In genomic region chr6:14804444-14805210, GRCh38 we compare ENCODE assay signal across 7 cellular contexts.
DNase-seq lines count a peak whose midpoint lies in the region; ATAC-seq and TF ChIP-seq lines count a peak whose summit lies in the region.

No MANE protein-coding gene starts in this region.

- TF ChIP-seq EP300 in suprapubic skin (IDR thresholded peaks at IDR 0.05), result no peak

- peak overlapping the region; percentile 47 for H3K14ac ChIP-seq in IMR-90 (replicated peaks; ENCODE audit: low read depth, low read length)

- no peaks in the 10 kb centered on the region for H3K79me2 ChIP-seq in mammary epithelial cell (ENCODE audit: insufficient read depth, low read length)

- H2BK15ac ChIP-seq in IMR-90 (ENCODE audit: low read depth, low read length), result peak overlapping the region; percentile 26; the same call in 1 of the 3 replicates

- peak overlapping the region in 1 of 2 experiments; percentile 43; a peak in 1 of 4 replicates for H4K8ac ChIP-seq in IMR-90 (ENCODE audit: low read depth in 2 of 2, low read length in 2 of 2)

- H3K27ac ChIP-seq in IMR-90 (ENCODE audit: insufficient read depth, low read length) (no peak overlapping the region), mammary epithelial cell (ENCODE audit: insufficient read depth, low read depth, low read length) (peak overlapping the region; percentile 64), layer of hippocampus (ENCODE audit: low read depth, low read length) (peak overlapping the region; percentile 49), suprapubic skin (peak overlapping the region; percentile 9)

- TF ChIP-seq CTCF in IMR-90 (conservative IDR thresholded peaks at IDR 0.05; ENCODE audit: low read depth, low read length) (no peak), mammary epithelial cell (conservative IDR thresholded peaks at IDR 0.05 in 1 of 2, IDR thresholded peaks at IDR 0.05 in 1 of 2; ENCODE audit: extremely low read depth in 1 of 2, insufficient read depth in 1 of 2, low read depth in 1 of 2, low read length in 2 of 2) (no peak), suprapubic skin (IDR thresholded peaks at IDR 0.05) (no peak)

- H4K5ac ChIP-seq in IMR-90 (ENCODE audit: low read depth, low read length), result peak overlapping the region; percentile 31; the same call in 1 of the 2 replicates

- H3K4me1 ChIP-seq in IMR-90 (ENCODE audit: control insufficient read depth, insufficient read depth, low read length), result peaks cover 10% of the 10 kb centered on the region
- H3K4me1 ChIP-seq in mammary epithelial cell (ENCODE audit: insufficient read depth, low read length), result peaks cover 24% of the 10 kb centered on the region
- peaks cover 18% of the 10 kb centered on the region for H3K4me1 ChIP-seq in suprapubic skin

- H3K9me1 ChIP-seq in IMR-90 (ENCODE audit: insufficient read depth, low read length), result 0 out of 2 replicates have a peak, but pooled peaks cover 6% of the 10 kb centered on the region

- H4K91ac ChIP-seq in IMR-90 (ENCODE audit: insufficient read depth, low read depth, low read length), result peak overlapping the region; percentile 41

- ATAC-seq in IMR-90 (ENCODE audit: low read depth) (peak; percentile 82), GM19397 (IDR thresholded peaks at IDR 0.05; ENCODE audit: unreplicated experiment) (no peak), HG02938 (IDR thresholded peaks at IDR 0.05; ENCODE audit: unreplicated experiment) (no peak)

- in situ Hi-C loops in IMR-90 (cut with MboI; ENCODE audit: low sequenced_read_pairs), result no loop called here
- in situ Hi-C loops in mammary epithelial cell (cut with MboI; ENCODE audit: low sequenced_read_pairs in 2 of 2), result no loop called here
- in situ Hi-C loops in ACHN (cut with HindIII; ENCODE audit: low pct_ligation_motif_present, low pct_unique_long_range_greater_than_20kb, low sequenced_read_pairs), result no loop called here

- intact Hi-C loops in IMR-90 (cut with micrococcal nuclease) (loop anchor here (10.0 kb wide), 1 partner anchor 440 kb away; the partner anchor contains the start of gene JARID2), mammary epithelial cell (cut with micrococcal nuclease) (loop anchor here (5.0 kb wide), 2 partner anchors 443 to 592 kb away; partner anchors contain the start of gene JARID2)

- H4K20me1 ChIP-seq in IMR-90 (ENCODE audit: insufficient read depth, low read length), result no peaks in the 10 kb centered on the region
- H4K20me1 ChIP-seq in mammary epithelial cell (ENCODE audit: insufficient read depth, low read length), result no peaks in the 10 kb centered on the region

- H2AFZ ChIP-seq in IMR-90 (replicated peaks; ENCODE audit: low read length, poor library complexity) (peak overlapping the region; percentile 85), mammary epithelial cell (ENCODE audit: low read depth, low read length) (peak overlapping the region; percentile 77)

- H3K36me3 ChIP-seq in IMR-90 (ENCODE audit: control insufficient read depth, insufficient read depth, low read length), result no peaks in the 10 kb centered on the region
- H3K36me3 ChIP-seq in mammary epithelial cell (ENCODE audit: insufficient read depth, low read length), result no peaks in the 10 kb centered on the region
- H3K36me3 ChIP-seq in suprapubic skin, result no peaks in the 10 kb centered on the region

- peak overlapping the region; percentile 61 for H3K4ac ChIP-seq in IMR-90 (ENCODE audit: low read depth, low read length)

- dilution Hi-C loops in IMR-90 (cut with HindIII; ENCODE audit: low sequenced_read_pairs, unreplicated experiment) (no loop called here), mammary epithelial cell (cut with HindIII; ENCODE audit: low sequenced_read_pairs) (no loop called here)

- POLR2A ChIA-PET in IMR-90 (lab: Charles Lee; ENCODE audit: unreplicated experiment), result no interaction called here

- no peak overlapping the region for H3K9ac ChIP-seq in IMR-90 (ENCODE audit: low read depth, low read length)
- H3K9ac ChIP-seq in mammary epithelial cell (ENCODE audit: insufficient read depth, low read length), result no peak overlapping the region

- CTCF ChIA-PET in IMR-90 (lab: Yijun Ruan, JAX), result no interaction called here
- CTCF ChIA-PET in mammary epithelial cell (lab: Charles Lee; ENCODE audit: low non-redundant PET), result no interaction called here

- peak overlapping the region; percentile 40 for H3K18ac ChIP-seq in IMR-90 (ENCODE audit: low read depth, low read length)

- H3K4me3 ChIP-seq in IMR-90 (ENCODE audit: insufficient read depth, low read depth, low read length) (no peak overlapping the region), mammary epithelial cell (replicated peaks in 1 of 3; ENCODE audit: insufficient read depth in 1 of 3, low read depth in 2 of 3, low read length in 3 of 3) (no peak overlapping the region), suprapubic skin (no peak overlapping the region)

- no peaks in the 10 kb centered on the region for H3K9me3 ChIP-seq in IMR-90 (ENCODE audit: control insufficient read depth, insufficient read depth, low read length)
- H3K9me3 ChIP-seq in mammary epithelial cell (replicated peaks; ENCODE audit: insufficient read depth, low read length), result no peaks in the 10 kb centered on the region
- no peaks in the 10 kb centered on the region for H3K9me3 ChIP-seq in suprapubic skin

- H2AK9ac ChIP-seq in IMR-90 (replicated peaks; ENCODE audit: low read depth, low read length, poor library complexity), result peak overlapping the region; percentile 84

- DNase-seq in IMR-90 (peak; percentile 86), mammary epithelial cell (peak; percentile 57), suprapubic skin (ENCODE audit: low spot score in 2 of 2) (peak; percentile 80 to 85), ACHN (no peak)

- H2BK120ac ChIP-seq in IMR-90 (ENCODE audit: low read depth, low read length), result peak overlapping the region; percentile 66

- BruUV-seq in IMR-90 (replicated peaks; lab: Mats Ljungman, UMichigan) (no TSS peak), mammary epithelial cell (replicated peaks; lab: Mats Ljungman, UMichigan) (no TSS peak)

- H3K23ac ChIP-seq in IMR-90 (ENCODE audit: low read depth, low read length), result peak overlapping the region; percentile 37; the same call in 1 of the 2 replicates

- no peak overlapping the region for H3K56ac ChIP-seq in IMR-90 (ENCODE audit: extremely low read depth, insufficient read depth, low read length)

- H2AK5ac ChIP-seq in IMR-90 (ENCODE audit: low read depth, low read length), result peak overlapping the region; percentile 57; the same call in 1 of the 2 replicates

- peak overlapping the region; percentile 22 for H2BK5ac ChIP-seq in IMR-90 (ENCODE audit: low read depth, low read length, poor library complexity, severe bottlenecking)

- H2BK20ac ChIP-seq in IMR-90 (ENCODE audit: low read depth, low read length), result peak overlapping the region; percentile 22

- TF ChIP-seq POLR2A in IMR-90 (IDR thresholded peaks at IDR 0.05; ENCODE audit: low read depth, low read length) (no peak), suprapubic skin (IDR thresholded peaks at IDR 0.05) (no peak)

- no peaks in the 10 kb centered on the region for H3K27me3 ChIP-seq in IMR-90 (ENCODE audit: control insufficient read depth, insufficient read depth, low read length)
- no peaks in the 10 kb centered on the region for H3K27me3 ChIP-seq in mammary epithelial cell (ENCODE audit: insufficient read depth, low read length)
- no peaks in the 10 kb centered on the region for H3K27me3 ChIP-seq in layer of hippocampus (ENCODE audit: control insufficient read depth, insufficient read depth, low read length)
- no peaks in the 10 kb centered on the region for H3K27me3 ChIP-seq in suprapubic skin

- no peak overlapping the region; the same call in 1 of the 2 replicates for H3K4me2 ChIP-seq in IMR-90 (ENCODE audit: low read depth, low read length)
- H3K4me2 ChIP-seq in mammary epithelial cell (ENCODE audit: insufficient read depth, low read depth, low read length), result peak overlapping the region; percentile 48

- WGBS in IMR-90 (ENCODE audit: extremely low coverage in 2 of 2, insufficient read length in 1 of 2), 2 experiments, result 58% methylated on average over 5 of the region's 20 CpGs; no CpG with 5 or more reads in 1 of the 2 experiments
- WGBS in mammary epithelial cell (ENCODE audit: low coverage, missing lambda C conversion rate), result 58% methylated on average over 12 of the region's 20 CpGs
- WGBS in suprapubic skin, result 70% methylated on average over 19 of the region's 20 CpGs

- TF ChIP-seq RAD21 in IMR-90 (IDR thresholded peaks at IDR 0.05; ENCODE audit: low read length), result peak; percentile 10; the same call in 1 of the 2 replicates

- H3K79me1 ChIP-seq in IMR-90 (ENCODE audit: low read depth in 1 of 2, low read length in 2 of 2), result no peaks in the 10 kb centered on the region

TF ChIP-seq in IMR-90, 13 proteins besides CTCF, POLR2A, EP300 and RAD21:
- TF ChIP-seq MXI1 (IDR thresholded peaks at IDR 0.05; ENCODE audit: borderline replicate concordance, low read depth, low read length), result peak; percentile 53; the same call in 1 of the 2 replicates
- TF ChIP-seq MAFK (IDR thresholded peaks at IDR 0.05; ENCODE audit: low read depth, low read length), result no peak
- 0 out of 2 replicates have a peak, but pooled peaks have one; percentile 48 for TF ChIP-seq RFX5 (IDR thresholded peaks at IDR 0.05; ENCODE audit: low read depth, low read length)
- TF ChIP-seq RCOR1 (IDR thresholded peaks at IDR 0.05; ENCODE audit: insufficient replicate concordance, low read length), result no peak
